ENCODE assay signal across 11 cellular contexts in the genomic region with DNA sequence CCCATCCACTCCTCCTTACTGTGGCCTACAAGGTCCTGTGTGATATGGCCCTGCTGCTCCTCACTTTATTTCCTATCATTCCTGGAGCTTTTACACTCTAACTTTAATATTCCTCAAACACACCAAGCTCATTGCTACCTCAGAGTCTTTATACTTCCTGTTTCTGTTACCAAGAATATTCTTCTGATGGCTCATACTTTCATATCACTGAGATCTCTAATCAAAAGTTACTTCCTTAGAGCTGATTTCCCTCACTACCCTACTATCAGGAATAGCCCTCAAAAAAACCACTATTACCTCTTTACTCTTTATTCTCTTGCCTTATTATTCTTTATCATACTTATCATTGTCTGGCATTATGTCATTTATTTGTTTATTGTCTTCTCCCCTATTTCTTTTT. TPM values are rescaled to one million over a fixed set of nuclear protein-coding genes. Genes with fewer than 3 reads are reported as not detected.
A peak's percentile ranks its signal among the peaks of the same experiment; 100 is the strongest.
DNase-seq lines count a peak whose midpoint lies in the region; ATAC-seq lines count a peak whose summit lies in the region.
"Had no signal": no experiment of that assay in that cellular context is flagged by ENCODE, and none has a peak within 500 bp of the region (broad histone marks: within the 10 kb centered on the region; RNA-seq: fewer than 3 reads in every experiment).

No MANE protein-coding gene starts in this region.

- H3K4me3 Mint-ChIP-seq in T-helper 2 cell treated with Interferon-gamma antibody and Interleukin-4, amounts not matched to agents 5 μg/mL and 100 μg/mL, for 36 hours = peak overlapping the region; percentile 61
- H3K4me3 Mint-ChIP-seq in activated CD4-positive, alpha-beta memory T cell treated with anti-CD3 and anti-CD28 coated beads for 36 hours = no peak overlapping the region

- intact Hi-C loops in activated CD4-positive, alpha-beta memory T cell treated with anti-CD3 and anti-CD28 coated beads for 36 hours (cut with micrococcal nuclease) = no loop called here

- DNase-seq in T-helper 2 cell treated with Interferon-gamma antibody and Interleukin-4, amounts not matched to agents 5 μg/mL and 100 μg/mL, for 36 hours (ENCODE audit: low spot score) = no peak
- no peak for DNase-seq in T-helper 2 cell
- peak; percentile 54 for DNase-seq in M059J (ENCODE audit: low read depth)
- DNase-seq in activated CD4-positive, alpha-beta memory T cell treated with anti-CD3 and anti-CD28 coated beads for 36 hours = no peak
- DNase-seq in kidney tubule cell (ENCODE audit: low spot score) = peak; percentile 42
- no peak for DNase-seq in HuH-7 (ENCODE audit: low spot score)
- no peak for DNase-seq in KG1 (lab: John Stamatoyannopoulos, UW)
- DNase-seq: activated CD4-positive, CD25-positive, alpha-beta regulatory T cell treated with anti-CD3 and anti-CD28 coated beads, Interleukin-2, amount 50 U/mL, for 72 hours; amniotic stem cell; hippocampal formation had no signal

- POLR2A ChIA-PET in activated CD4-positive, alpha-beta memory T cell treated with anti-CD3 and anti-CD28 coated beads for 36 hours (lab: Charles Lee) = interaction anchor here (1.0 kb wide), 1 partner anchor 144 kb away, joined by 3 read pairs; the partner anchor contains the start of gene CFAP70

- peak overlapping the region; percentile 83 for H3K27ac Mint-ChIP-seq in T-helper 2 cell treated with Interferon-gamma antibody and Interleukin-4, amounts not matched to agents 5 μg/mL and 100 μg/mL, for 36 hours
- H3K27ac Mint-ChIP-seq in activated CD4-positive, alpha-beta memory T cell treated with anti-CD3 and anti-CD28 coated beads for 36 hours = peak overlapping the region; percentile 55

- no peaks in the 10 kb centered on the region for H3K27me3 Mint-ChIP-seq in T-helper 2 cell treated with Interferon-gamma antibody and Interleukin-4, amounts not matched to agents 5 μg/mL and 100 μg/mL, for 36 hours (ENCODE audit: low read depth)
- H3K27me3 Mint-ChIP-seq in activated CD4-positive, alpha-beta memory T cell treated with anti-CD3 and anti-CD28 coated beads for 36 hours = no peaks in the 10 kb centered on the region

- H3K4me1 Mint-ChIP-seq in T-helper 2 cell treated with Interferon-gamma antibody and Interleukin-4, amounts not matched to agents 5 μg/mL and 100 μg/mL, for 36 hours (ENCODE audit: low read depth) = peaks cover 32% of the 10 kb centered on the region
- peaks cover 24% of the 10 kb centered on the region for H3K4me1 Mint-ChIP-seq in activated CD4-positive, alpha-beta memory T cell treated with anti-CD3 and anti-CD28 coated beads for 36 hours (ENCODE audit: low read depth)

- ATAC-seq in HG02870 (IDR thresholded peaks at IDR 0.05; ENCODE audit: unreplicated experiment) = no peak

- H3K9me3 Mint-ChIP-seq in T-helper 2 cell treated with Interferon-gamma antibody and Interleukin-4, amounts not matched to agents 5 μg/mL and 100 μg/mL, for 36 hours = no peaks in the 10 kb centered on the region
- no peaks in the 10 kb centered on the region for H3K9me3 Mint-ChIP-seq in activated CD4-positive, alpha-beta memory T cell treated with anti-CD3 and anti-CD28 coated beads for 36 hours

- CTCF ChIA-PET in activated CD4-positive, alpha-beta memory T cell treated with anti-CD3 and anti-CD28 coated beads for 36 hours (lab: Charles Lee) = interaction anchor here (0.7 kb wide), 1 partner anchor 28 kb away, joined by 3 read pairs; no protein-coding TSS in a partner anchor

- peaks cover 28% of the 10 kb centered on the region for H3K36me3 Mint-ChIP-seq in T-helper 2 cell treated with Interferon-gamma antibody and Interleukin-4, amounts not matched to agents 5 μg/mL and 100 μg/mL, for 36 hours (ENCODE audit: low read depth)
- peaks cover 11% of the 10 kb centered on the region for H3K36me3 Mint-ChIP-seq in activated CD4-positive, alpha-beta memory T cell treated with anti-CD3 and anti-CD28 coated beads for 36 hours

RNA-seq across cellular contexts. Expression of gene PPP3CB, which starts 5.8 kb away (rescaled TPM):
- 8.3 and 16.9 TPM in 2 replicates for total RNA-seq in M059J (2014; rRNA removed; shearing (Covaris generic))
- total RNA-seq in activated CD4-positive, alpha-beta memory T cell treated with anti-CD3 and anti-CD28 coated beads for 36 hours = 10 to 100 TPM; 48.4 to 50.2 TPM

Comparison
In these comparisons a context has a peak if more than half of its experiments do, and no peak if none do; other contexts are left out.
1. DNase-seq: peak in M059J (single experiment) and kidney tubule cell (single experiment); none in T-helper 2 cell treated with Interferon-gamma antibody and Interleukin-4, amounts not matched to agents 5 μg/mL and 100 μg/mL, for 36 hours (single experiment), T-helper 2 cell (0 of 5), activated CD4-positive, alpha-beta memory T cell treated with anti-CD3 and anti-CD28 coated beads for 36 hours (single experiment), HuH-7 (single experiment) and KG1 (single experiment).